In genomic region chr1:71157151-71157550, GRCh38 we compare ENCODE assay signal across 21 cellular contexts.
"Had no signal": no experiment of that assay in that cellular context is flagged by ENCODE, and none has a peak within 500 bp of the region (broad histone marks: within the 10 kb centered on the region; RNA-seq: fewer than 3 reads in every experiment).

No MANE protein-coding gene starts in this region.

- H3K27ac ChIP-seq: cardiac muscle cell, neutrophil, ovary, prostate gland, right atrium auricular region, thoracic aorta had no signal

- H3K4me3 Mint-ChIP-seq: activated CD8-positive, alpha-beta T cell treated with anti-CD3 and anti-CD28 coated beads, Interleukin-2, amount 10 ng/mL, durations not matched to agents 7 days and 5 days; activated naive CD8-positive, alpha-beta T cell treated with anti-CD3 and anti-CD28 coated beads, Interleukin-2, amount 50 U/mL, for 24 hours; activated T-helper 1 cell treated with anti-CD3 and anti-CD28 coated beads, Interleukin-12 subunit alpha, Interleukin-12 subunit beta, Interleukin-2, Interleukin-4 antibody, amounts not matched to agents 30 ng/mL and 10 ng/mL and 1 ng/mL, durations not matched to agents 14 hours and 24 hours and 36 hours; mesothelial cell of epicardium; nephron had no signal

- H3K36me3 Mint-ChIP-seq: mesothelial cell of epicardium had no signal

- ATAC-seq: activated CD8-positive, alpha-beta T cell treated with anti-CD3 and anti-CD28 coated beads, Interleukin-2, amount 10 ng/mL, durations not matched to agents 7 days and 5 days; activated naive CD8-positive, alpha-beta T cell treated with anti-CD3 and anti-CD28 coated beads, Interleukin-2, amount 50 U/mL, for 24 hours had no signal

- H3K4me3 ChIP-seq: cardiac muscle cell, ovary, prostate gland, right atrium auricular region, thoracic aorta had no signal

- H3K4me1 ChIP-seq: prostate gland, right atrium auricular region had no signal

- H3K27ac Mint-ChIP-seq: activated CD8-positive, alpha-beta T cell treated with anti-CD3 and anti-CD28 coated beads, Interleukin-2, amount 10 ng/mL, durations not matched to agents 7 days and 5 days; activated naive CD8-positive, alpha-beta T cell treated with anti-CD3 and anti-CD28 coated beads, Interleukin-2, amount 50 U/mL, for 24 hours; activated T-helper 1 cell treated with anti-CD3 and anti-CD28 coated beads, Interleukin-12 subunit alpha, Interleukin-12 subunit beta, Interleukin-2, Interleukin-4 antibody, amounts not matched to agents 30 ng/mL and 10 ng/mL and 1 ng/mL, durations not matched to agents 14 hours and 24 hours and 36 hours; mesothelial cell of epicardium had no signal

- H3K9me3 Mint-ChIP-seq: nephron had no signal

- H3K4me1 Mint-ChIP-seq: activated naive CD8-positive, alpha-beta T cell treated with anti-CD3 and anti-CD28 coated beads, Interleukin-2, amount 50 U/mL, for 24 hours; mesothelial cell of epicardium; nephron had no signal

- DNase-seq: activated CD4-positive, alpha-beta T cell treated with anti-CD3 and anti-CD28 coated beads for 1 hour; activated CD4-positive, alpha-beta T cell treated with anti-CD3 and anti-CD28 coated beads, Interleukin-2, amount 50 U/mL, for 1 hour; activated CD8-positive, alpha-beta T cell treated with anti-CD3 and anti-CD28 coated beads, Interleukin-2, amount 10 ng/mL, durations not matched to agents 7 days and 5 days; activated gamma-delta T cell; activated naive CD4-positive, alpha-beta T cell treated with anti-CD3 and anti-CD28 coated beads, Interleukin-2, amount 50 U/mL, for 16 hours; activated naive CD8-positive, alpha-beta T cell treated with anti-CD3 and anti-CD28 coated beads, Interleukin-2, amount 50 U/mL, for 24 hours; erythroblast; foreskin melanocyte; kidney glomerular epithelial cell; ovary; stimulated activated CD4-positive, alpha-beta T cell treated with anti-CD3 and anti-CD28 coated beads, Interleukin-4, amount 100 ng/mL, for 24 hours; stimulated activated naive CD4-positive, alpha-beta T cell treated with Interleukin-2 at 50 U/mL for 16 hours; T-helper 1 cell had no signal

- H3K9me3 ChIP-seq: neutrophil, ovary, prostate gland, right atrium auricular region, thoracic aorta had no signal

- H3K36me3 ChIP-seq: cardiac muscle cell, neutrophil, ovary, prostate gland, right atrium auricular region, thoracic aorta had no signal

- H3K27me3 ChIP-seq: cardiac muscle cell, neutrophil, ovary, right atrium auricular region had no signal
